1 cellular context compared by ENCODE assay signal in genomic region chr22:42939941-42940653, GRCh38.
TF ChIP-seq lines count a peak whose summit lies in the region.

No MANE protein-coding gene starts in this region.

TF ChIP-seq in HepG2, 621 proteins besides CTCF, POLR2A, EP300 and RAD21 (continued from another document and continues in another):
- TF ChIP-seq, protein P1, sequence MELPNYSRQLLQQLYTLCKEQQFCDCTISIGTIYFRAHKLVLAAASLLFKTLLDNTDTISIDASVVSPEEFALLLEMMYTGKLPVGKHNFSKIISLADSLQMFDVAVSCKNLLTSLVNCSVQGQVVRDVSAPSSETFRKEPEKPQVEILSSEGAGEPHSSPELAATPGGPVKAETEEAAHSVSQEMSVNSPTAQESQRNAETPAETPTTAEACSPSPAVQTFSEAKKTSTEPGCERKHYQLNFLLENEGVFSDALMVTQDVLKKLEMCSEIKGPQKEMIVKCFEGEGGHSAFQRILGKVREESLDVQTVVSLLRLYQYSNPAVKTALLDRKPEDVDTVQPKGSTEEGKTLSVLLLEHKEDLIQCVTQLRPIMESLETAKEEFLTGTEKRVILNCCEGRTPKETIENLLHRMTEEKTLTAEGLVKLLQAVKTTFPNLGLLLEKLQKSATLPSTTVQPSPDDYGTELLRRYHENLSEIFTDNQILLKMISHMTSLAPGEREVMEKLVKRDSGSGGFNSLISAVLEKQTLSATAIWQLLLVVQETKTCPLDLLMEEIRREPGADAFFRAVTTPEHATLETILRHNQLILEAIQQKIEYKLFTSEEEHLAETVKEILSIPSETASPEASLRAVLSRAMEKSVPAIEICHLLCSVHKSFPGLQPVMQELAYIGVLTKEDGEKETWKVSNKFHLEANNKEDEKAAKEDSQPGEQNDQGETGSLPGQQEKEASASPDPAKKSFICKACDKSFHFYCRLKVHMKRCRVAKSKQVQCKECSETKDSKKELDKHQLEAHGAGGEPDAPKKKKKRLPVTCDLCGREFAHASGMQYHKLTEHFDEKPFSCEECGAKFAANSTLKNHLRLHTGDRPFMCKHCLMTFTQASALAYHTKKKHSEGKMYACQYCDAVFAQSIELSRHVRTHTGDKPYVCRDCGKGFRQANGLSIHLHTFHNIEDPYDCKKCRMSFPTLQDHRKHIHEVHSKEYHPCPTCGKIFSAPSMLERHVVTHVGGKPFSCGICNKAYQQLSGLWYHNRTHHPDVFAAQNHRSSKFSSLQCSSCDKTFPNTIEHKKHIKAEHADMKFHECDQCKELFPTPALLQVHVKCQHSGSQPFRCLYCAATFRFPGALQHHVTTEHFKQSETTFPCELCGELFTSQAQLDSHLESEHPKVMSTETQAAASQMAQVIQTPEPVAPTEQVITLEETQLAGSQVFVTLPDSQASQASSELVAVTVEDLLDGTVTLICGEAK (IDR thresholded peaks at IDR 0.05) = no peak
- TF ChIP-seq, protein P1 (CRISPR knock-in tag; IDR thresholded peaks at IDR 0.05) = no peak
- TF ChIP-seq ZNF264 (CRISPR knock-in tag; IDR thresholded peaks at IDR 0.05) (no peak), ZNF33A (CRISPR knock-in tag; IDR thresholded peaks at IDR 0.05; ENCODE audit: borderline replicate concordance) (no peak), TOPORS (CRISPR knock-in tag; IDR thresholded peaks at IDR 0.05) (no peak), SNRNP70 (IDR thresholded peaks at IDR 0.05; ENCODE audit: low read depth, low read length) (no peak), FOXA1 (IDR thresholded peaks at IDR 0.05) (no peak), FOXA1 (CRISPR knock-in tag; IDR thresholded peaks at IDR 0.05) (peak; percentile 93), PAX8 (CRISPR knock-in tag; IDR thresholded peaks at IDR 0.05; ENCODE audit: borderline replicate concordance) (no peak), MNT (IDR thresholded peaks at IDR 0.05) (0 out of 2 replicates have a peak, but pooled peaks have one; percentile 17), SOX13 (IDR thresholded peaks at IDR 0.05) (no peak), SOX13 (CRISPR knock-in tag; conservative IDR thresholded peaks at IDR 0.05 in 1 of 2, IDR thresholded peaks at IDR 0.05 in 1 of 2) (peak in 1 of 2 experiments; percentile 72; a peak in 2 of 4 replicates), GFI1 (CRISPR knock-in tag; IDR thresholded peaks at IDR 0.05; ENCODE audit: borderline replicate concordance) (no peak), ZNF12 (CRISPR knock-in tag; IDR thresholded peaks at IDR 0.05) (peak; percentile 56; the same call in 1 of the 2 replicates), HOXA5 (CRISPR knock-in tag; IDR thresholded peaks at IDR 0.05) (0 out of 2 replicates have a peak, but pooled peaks have one; percentile 31), ZNF30 (CRISPR knock-in tag; IDR thresholded peaks at IDR 0.05) (no peak), CBFB (CRISPR knock-in tag; IDR thresholded peaks at IDR 0.05) (no peak), POGZ (CRISPR knock-in tag; IDR thresholded peaks at IDR 0.05) (peak; percentile 22; the same call in 1 of the 2 replicates), HMGXB4 (CRISPR knock-in tag; IDR thresholded peaks at IDR 0.05; ENCODE audit: borderline replicate concordance in 1 of 2, low read depth in 1 of 2) (0 out of 4 replicates have a peak, but pooled peaks of 1 of the 2 experiments have one; percentile 26), CEBPB (IDR thresholded peaks at IDR 0.05; ENCODE audit: borderline replicate concordance, low read depth, low read length) (no peak), SP5 (CRISPR knock-in tag; IDR thresholded peaks at IDR 0.05; ENCODE audit: borderline replicate concordance, low read depth) (peak; percentile 45; the same call in 1 of the 2 replicates), SETDB1 (CRISPR knock-in tag; IDR thresholded peaks at IDR 0.05; ENCODE audit: borderline replicate concordance) (no peak), PBX3 (CRISPR knock-in tag; IDR thresholded peaks at IDR 0.05; ENCODE audit: borderline replicate concordance) (no peak), TCF7L2 (IDR thresholded peaks at IDR 0.05; ENCODE audit: low read depth, low read length) (no peak), NAIF1 (CRISPR knock-in tag; IDR thresholded peaks at IDR 0.05; ENCODE audit: borderline replicate concordance) (no peak), ZBTB3 (CRISPR knock-in tag; IDR thresholded peaks at IDR 0.05; ENCODE audit: borderline replicate concordance, low read depth) (no peak), ZNF230 (CRISPR knock-in tag; IDR thresholded peaks at IDR 0.05) (no peak), PAXIP1 (CRISPR knock-in tag; conservative IDR thresholded peaks at IDR 0.05) (peak; percentile 70), CHCHD3 (CRISPR knock-in tag; IDR thresholded peaks at IDR 0.05) (no peak), ZBTB7B (CRISPR knock-in tag; IDR thresholded peaks at IDR 0.05) (no peak), MAFK (conservative IDR thresholded peaks at IDR 0.05 in 1 of 2, IDR thresholded peaks at IDR 0.05 in 1 of 2; ENCODE audit: low read length in 2 of 2) (no peak), ZNF496 (CRISPR knock-in tag; IDR thresholded peaks at IDR 0.05; ENCODE audit: insufficient replicate concordance) (no peak), MLXIP (CRISPR knock-in tag; IDR thresholded peaks at IDR 0.05; ENCODE audit: borderline replicate concordance) (no peak)
- TF ChIP-seq, protein P2, sequence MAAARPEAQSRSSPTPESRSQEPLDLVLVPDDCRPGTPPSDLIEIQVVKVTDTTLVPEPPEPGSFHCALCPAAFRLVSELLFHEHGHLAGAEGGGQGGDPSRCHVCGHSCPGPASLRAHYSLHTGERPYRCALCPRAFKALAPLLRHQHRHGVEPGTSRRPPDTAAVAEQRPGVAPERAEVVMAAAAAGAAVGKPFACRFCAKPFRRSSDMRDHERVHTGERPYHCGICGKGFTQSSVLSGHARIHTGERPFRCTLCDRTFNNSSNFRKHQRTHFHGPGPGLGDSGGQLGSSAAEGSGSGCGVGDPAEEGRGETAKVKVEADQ (CRISPR knock-in tag; IDR thresholded peaks at IDR 0.05; ENCODE audit: borderline replicate concordance) = no peak
- TF ChIP-seq, protein P3, sequence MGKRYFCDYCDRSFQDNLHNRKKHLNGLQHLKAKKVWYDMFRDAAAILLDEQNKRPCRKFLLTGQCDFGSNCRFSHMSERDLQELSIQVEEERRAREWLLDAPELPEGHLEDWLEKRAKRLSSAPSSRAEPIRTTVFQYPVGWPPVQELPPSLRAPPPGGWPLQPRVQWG (CRISPR knock-in tag; IDR thresholded peaks at IDR 0.05; ENCODE audit: borderline replicate concordance, low read depth) = no peak
- TF ChIP-seq, protein P4, sequence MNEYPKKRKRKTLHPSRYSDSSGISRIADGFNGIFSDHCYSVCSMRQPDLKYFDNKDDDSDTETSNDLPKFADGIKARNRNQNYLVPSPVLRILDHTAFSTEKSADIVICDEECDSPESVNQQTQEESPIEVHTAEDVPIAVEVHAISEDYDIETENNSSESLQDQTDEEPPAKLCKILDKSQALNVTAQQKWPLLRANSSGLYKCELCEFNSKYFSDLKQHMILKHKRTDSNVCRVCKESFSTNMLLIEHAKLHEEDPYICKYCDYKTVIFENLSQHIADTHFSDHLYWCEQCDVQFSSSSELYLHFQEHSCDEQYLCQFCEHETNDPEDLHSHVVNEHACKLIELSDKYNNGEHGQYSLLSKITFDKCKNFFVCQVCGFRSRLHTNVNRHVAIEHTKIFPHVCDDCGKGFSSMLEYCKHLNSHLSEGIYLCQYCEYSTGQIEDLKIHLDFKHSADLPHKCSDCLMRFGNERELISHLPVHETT (CRISPR knock-in tag; conservative IDR thresholded peaks at IDR 0.05) = no peak
